ENCODE assay signal across 8 cellular contexts in the genomic region with DNA sequence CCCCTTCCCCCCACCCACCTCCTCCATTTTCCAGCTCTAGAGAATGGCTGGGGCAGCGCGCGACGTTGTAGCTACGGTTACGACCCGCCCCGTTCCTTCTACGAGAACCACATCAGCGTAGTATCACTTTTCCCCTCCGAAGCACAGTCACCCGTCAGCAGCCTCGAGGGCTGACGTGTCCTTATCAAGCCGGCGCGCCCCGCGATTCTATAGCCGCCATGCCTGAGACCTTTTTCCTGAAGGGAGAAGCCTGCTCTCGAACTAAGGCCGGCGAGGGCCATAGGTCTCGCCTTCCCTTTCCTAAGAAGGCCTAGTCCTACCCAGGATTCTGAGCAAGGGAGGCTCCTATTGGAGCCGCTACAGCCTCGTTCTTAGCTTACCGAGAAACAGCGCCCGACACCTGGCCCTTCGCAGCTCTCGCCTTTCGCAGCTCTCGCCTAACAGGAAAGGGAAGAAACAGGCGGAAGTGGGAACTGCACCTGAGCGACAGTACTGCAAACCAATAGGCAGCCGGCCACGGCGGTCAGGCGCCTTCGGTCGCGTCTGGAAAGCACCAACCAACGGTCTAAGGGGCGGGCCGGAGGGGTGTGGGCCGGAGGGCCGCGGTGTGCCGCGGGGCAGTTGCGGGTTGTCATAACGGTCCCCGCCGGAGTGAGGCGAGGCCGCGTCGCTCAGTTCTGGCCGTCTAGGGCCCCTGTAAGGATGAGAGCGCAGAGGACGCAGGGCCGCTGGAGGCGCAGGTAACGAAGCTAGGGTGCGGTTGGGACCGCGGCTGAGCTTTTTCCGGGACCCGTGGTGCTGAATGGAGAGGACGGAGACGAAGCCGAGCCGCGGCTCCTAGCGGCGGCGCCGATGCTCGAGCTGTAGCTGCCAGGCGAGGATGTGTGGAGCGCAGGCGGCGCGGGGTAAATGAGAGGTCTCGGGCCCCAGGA. TPM values are rescaled to one million over a fixed set of nuclear protein-coding genes. Genes with fewer than 3 reads are reported as not detected.
DNase-seq lines count a peak whose midpoint lies in the region; ATAC-seq, FAIRE-seq and TF ChIP-seq lines count a peak whose summit lies in the region.

MGAT2 (plus strand) TSS at position 618 of the 932 bp plus-strand sequence. CDS start 470 bp downstream, outside the sequence.
RPL36AL (minus strand) TSS at position 445 of the 932 bp plus-strand sequence. CDS start 1,522 bp downstream, outside the sequence.

- no peaks in the 10 kb centered on the region for H3K9me2 ChIP-seq in OCI-LY1 (ENCODE audit: low read depth, low read length)

- FAIRE-seq in endothelial cell of umbilical vein (lab: Jason Lieb, UNC), result peak; percentile 94

- peak within 1 kb of the TSS; percentile 85 for H3K4me3 ChIP-seq in OCI-LY1 (ENCODE audit: low read depth, low read length, poor library complexity, severe bottlenecking)
- H3K4me3 ChIP-seq in endothelial cell of umbilical vein (replicated peaks in 1 of 3; ENCODE audit: insufficient read depth in 1 of 3, low read depth in 1 of 3, low read length in 3 of 3), result peak within 1 kb of the TSS; percentile 59 to 95 (median 83)

- H4K20me1 ChIP-seq in OCI-LY1 (ENCODE audit: insufficient read depth, low read length), result no peaks in the 10 kb centered on the region
- no peaks in the 10 kb centered on the region for H4K20me1 ChIP-seq in endothelial cell of umbilical vein (replicated peaks; ENCODE audit: control insufficient read depth, extremely low read depth, insufficient read depth, low read length)

- TF ChIP-seq POLR2A in endothelial cell of umbilical vein (IDR thresholded peaks at IDR 0.05; ENCODE audit: low read depth, low read length), result peak; percentile 94

- H3K9me3 ChIP-seq in OCI-LY1 (ENCODE audit: low read length) (no peaks in the 10 kb centered on the region), endothelial cell of umbilical vein (replicated peaks; ENCODE audit: control insufficient read depth, insufficient read depth, low read length) (no peaks in the 10 kb centered on the region)

- H3K36me3 ChIP-seq in OCI-LY1 (ENCODE audit: insufficient read depth, low read length) (peaks cover 59% of the 10 kb centered on the region), endothelial cell of umbilical vein (ENCODE audit: control insufficient read depth in 2 of 2, extremely low read depth in 1 of 2, insufficient read depth in 2 of 2, low read length in 2 of 2) (peaks cover 0 to 3% of the 10 kb centered on the region in 2 experiments)

- H3F3A ChIP-seq in OCI-LY1 (ENCODE audit: insufficient read depth, low read length), result peaks cover 9% of the 10 kb centered on the region; the same call in 1 of the 2 replicates

- ATAC-seq in GM21515 (IDR thresholded peaks at IDR 0.05; ENCODE audit: unreplicated experiment), result peak; percentile 89

- TF ChIP-seq CTCF in OCI-LY1 (IDR thresholded peaks at IDR 0.05; ENCODE audit: low read length), result peak; percentile 46; the same call in 1 of the 2 replicates
- peak; percentile 8 to 51 for TF ChIP-seq CTCF in endothelial cell of umbilical vein (IDR thresholded peaks at IDR 0.05; ENCODE audit: extremely low read depth in 1 of 2, insufficient read depth in 1 of 2, low read depth in 1 of 2, low read length in 2 of 2)

- H3K27me3 ChIP-seq in OCI-LY1 (ENCODE audit: insufficient read depth, low read length) (no peaks in the 10 kb centered on the region), endothelial cell of umbilical vein (ENCODE audit: control insufficient read depth in 2 of 2, insufficient read depth in 2 of 2, low read length in 2 of 2) (no peaks in the 10 kb centered on the region)

- POLR2A ChIA-PET in endothelial cell of umbilical vein (lab: Charles Lee), result interaction anchor here (0.7 to 2.5 kb wide), 9 partner anchors 9 to 149 kb away, joined by 3 to 15 read pairs (median 5); partner anchors contain the start of genes LRR1 and RPS29

- CTCF ChIA-PET in endothelial cell of umbilical vein (lab: Charles Lee), result interaction anchor here (0.6 to 6.4 kb wide), 13 partner anchors 10 to 1650 kb away, joined by 3 to 80 read pairs (median 4); partner anchors contain the start of genes DNAAF2, KLHDC2, LRR1 and NEMF

- H2AFZ ChIP-seq in OCI-LY1 (ENCODE audit: low read length) (no peak within 1 kb of the TSS), endothelial cell of umbilical vein (ENCODE audit: low read depth, low read length) (peak within 1 kb of the TSS; percentile 81)

- no TSS peak for BruUV-seq in endothelial cell of umbilical vein (replicated peaks; lab: Mats Ljungman, UMichigan)

- H3K79me2 ChIP-seq in OCI-LY1 (ENCODE audit: insufficient read depth, low read length) (peaks cover 55% of the 10 kb centered on the region), endothelial cell of umbilical vein (ENCODE audit: control insufficient read depth, insufficient read depth, low read length) (peaks cover 75% of the 10 kb centered on the region)

- no peaks in the 10 kb centered on the region for H3K9me1 ChIP-seq in endothelial cell of umbilical vein (replicated peaks; ENCODE audit: control insufficient read depth, extremely low read depth, insufficient read depth, low read length)

- H3K4me1 ChIP-seq in OCI-LY1 (ENCODE audit: insufficient read depth, low read length, severe bottlenecking) (peaks cover 48% of the 10 kb centered on the region), endothelial cell of umbilical vein (ENCODE audit: control insufficient read depth, extremely low read depth, insufficient read depth, low read length) (peaks cover 40% of the 10 kb centered on the region)

- H3K4me2 ChIP-seq in OCI-LY1 (ENCODE audit: low read length) (peak within 1 kb of the TSS; percentile 94), endothelial cell of umbilical vein (ENCODE audit: insufficient read depth, low read length) (peak within 1 kb of the TSS; percentile 88)

- H3K9ac ChIP-seq in OCI-LY1 (ENCODE audit: low read length) (peak within 1 kb of the TSS; percentile 91), endothelial cell of umbilical vein (replicated peaks; ENCODE audit: extremely low read depth, insufficient read depth, low read length) (peak within 1 kb of the TSS; percentile 90)

- peak; percentile 93 for DNase-seq in DMS 273 treated with DMSO at 0.1 percent for 48 hours (lab: John Stamatoyannopoulos, UW)
- peak; percentile 94 for DNase-seq in HuH-7 (ENCODE audit: low spot score)
- DNase-seq in activated CD8-positive, alpha-beta memory T cell treated with anti-CD3 and anti-CD28 coated beads, Interleukin-2, amount 50 U/mL, for 48 hours, result peak; percentile 96
- DNase-seq in endothelial cell of umbilical vein (ENCODE audit: low read depth, low spot score), result peak; percentile 99
- DNase-seq in middle frontal gyrus (ENCODE audit: extremely low spot score, low spot score), result peak; percentile 92
- DNase-seq in stimulated activated CD8-positive, alpha-beta memory T cell treated with anti-CD3 and anti-CD28 coated beads, Interleukin-2, amount 100 ng/mL, for 48 hours (ENCODE audit: low read depth in 2 of 2), result peak; percentile 90 to 93

- intact Hi-C loops in endothelial cell of umbilical vein (cut with micrococcal nuclease), result loop anchor here (1.0 to 10.0 kb wide), 4 partner anchors 14 to 614 kb away; partner anchors contain the start of genes RPS29 and SOS2

- dilution Hi-C loops in endothelial cell of umbilical vein (cut with MboI; ENCODE audit: extremely low pct_ligation_motif_present, low sequenced_read_pairs), result no loop called here

- H3K27ac ChIP-seq in OCI-LY1 (ENCODE audit: low read depth, low read length, poor library complexity, severe bottlenecking), result peak within 1 kb of the TSS; percentile 85
- H3K27ac ChIP-seq in endothelial cell of umbilical vein (ENCODE audit: insufficient read depth, low read depth, low read length), result peak within 1 kb of the TSS; percentile 85

TF ChIP-seq in endothelial cell of umbilical vein, 7 proteins besides CTCF, POLR2A, EP300 and RAD21:
- TF ChIP-seq GATA2 (IDR thresholded peaks at IDR 0.05; ENCODE audit: insufficient read depth, insufficient read length, low read depth, low read length) (peak; percentile 9), EZH2 (IDR thresholded peaks at IDR 0.05; ENCODE audit: borderline replicate concordance, low read depth, low read length, severe bottlenecking) (no peak), MYC (IDR thresholded peaks at IDR 0.05; ENCODE audit: low read depth, low read length) (no peak), POLR2AphosphoS5 (IDR thresholded peaks at IDR 0.05; ENCODE audit: insufficient read depth, low read depth, low read length) (peak; percentile 94)
TF ChIP-seq in endothelial cell of umbilical vein: peak in this region for 2.

RNA-seq across cellular contexts. Expression of gene MGAT2, which starts in this region (rescaled TPM):
- total RNA-seq in endothelial cell of umbilical vein, result 68.1 and 72.6 TPM in 2 replicates
- polyA plus RNA-seq in endothelial cell of umbilical vein, result 34.5 and 36.4 TPM in 2 replicates
- 30.2 and 37.4 TPM in 2 replicates for polyA plus RNA-seq in endothelial cell of umbilical vein (2011; cell fraction: cytosol; rRNA removed)
- 14.1 and 18.4 TPM in 2 replicates for polyA plus RNA-seq in endothelial cell of umbilical vein (2011; cell fraction: nucleus; rRNA removed)
- polyA plus RNA-seq in endothelial cell of umbilical vein (2012), result 18.4 and 23.0 TPM in 2 replicates
- 37.4 and 40.6 TPM in 2 replicates for polyA minus RNA-seq in endothelial cell of umbilical vein
- polyA minus RNA-seq in endothelial cell of umbilical vein (2011; cell fraction: cytosol; rRNA and poly(A)+ RNA removed), result 19.3 TPM
- 15.7 and 17.6 TPM in 2 replicates for polyA minus RNA-seq in endothelial cell of umbilical vein (2011; cell fraction: nucleus; rRNA and poly(A)+ RNA removed)

RNA-seq across cellular contexts. Expression of gene RPL36AL, which starts in this region (rescaled TPM):
- 251 and 260 TPM in 2 replicates for total RNA-seq in endothelial cell of umbilical vein
- polyA plus RNA-seq in endothelial cell of umbilical vein, result 116 and 174 TPM in 2 replicates
- 257 and 274 TPM in 2 replicates for polyA plus RNA-seq in endothelial cell of umbilical vein (2011; cell fraction: cytosol; rRNA removed)
- 78.3 and 111 TPM in 2 replicates for polyA plus RNA-seq in endothelial cell of umbilical vein (2011; cell fraction: nucleus; rRNA removed)
- 427 and 571 TPM in 2 replicates for polyA plus RNA-seq in endothelial cell of umbilical vein (2012)
- 58.1 and 72.5 TPM in 2 replicates for polyA minus RNA-seq in endothelial cell of umbilical vein
- polyA minus RNA-seq in endothelial cell of umbilical vein (2011; cell fraction: cytosol; rRNA and poly(A)+ RNA removed), result 48.3 TPM
- polyA minus RNA-seq in endothelial cell of umbilical vein (2011; cell fraction: nucleus; rRNA and poly(A)+ RNA removed), result 11.5 and 16.9 TPM in 2 replicates

Comparison
In these comparisons a context has a peak if more than half of its experiments do, and no peak if none do; other contexts are left out.
1. Peak in every context shown above with its lines: DNase-seq, ATAC-seq, H3K4me3 ChIP-seq and H3K27ac ChIP-seq.